24 cellular contexts compared by ENCODE assay signal in the genomic region with DNA sequence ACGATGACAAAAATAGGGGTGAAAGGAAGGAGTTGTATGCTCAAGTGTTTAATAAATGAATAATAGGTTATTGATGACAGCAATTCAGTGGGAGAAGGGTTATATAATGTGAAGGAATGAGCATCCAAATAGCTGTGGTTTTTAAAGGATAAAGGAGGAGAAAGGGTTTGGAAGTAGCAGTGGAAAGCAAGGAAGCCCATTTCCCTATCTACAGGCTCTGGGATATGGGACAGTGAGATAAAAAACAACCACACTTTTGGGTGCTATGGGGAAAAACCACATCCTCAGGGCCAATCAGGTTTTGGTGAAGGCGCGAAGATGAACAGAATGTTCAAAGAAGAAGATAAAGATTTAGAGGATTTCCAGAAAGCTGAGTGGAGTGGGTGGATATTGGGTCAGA.
"Had no signal": no experiment of that assay in that cellular context is flagged by ENCODE, and none has a peak within 500 bp of the region (broad histone marks: within the 10 kb centered on the region; RNA-seq: fewer than 3 reads in every experiment).

No MANE protein-coding gene starts in this region.

- H3K4me1 Mint-ChIP-seq: memory B cell had no signal

- H3K4me3 Mint-ChIP-seq: effector memory CD8-positive, alpha-beta T cell; memory B cell; naive thymus-derived CD8-positive, alpha-beta T cell; nephron progenitor cell; stimulated activated naive B cell treated with anti-CD40 and anti-IgM and Interleukin-4, amounts not matched to agents 10 μg/mL and 1 μg/mL and 100 μg/mL, for 72 hours; stimulated activated naive CD8-positive, alpha-beta T cell treated with anti-CD3 and anti-CD28 coated beads, Interleukin-15, Interleukin-2, amounts not matched to agents 100 ng/mL and 50 ng/mL, for 24 hours had no signal

- H3K4me1 ChIP-seq: lower lobe of right lung had no signal

- H3K27me3 ChIP-seq: gastrocnemius medialis, ovary, sigmoid colon, spleen, tibial nerve had no signal

- H3K36me3 ChIP-seq: gastrocnemius medialis, lower lobe of right lung, ovary, sigmoid colon, spleen, thoracic aorta, tibial nerve had no signal

- ATAC-seq: effector memory CD8-positive, alpha-beta T cell; gastrocnemius medialis; left ventricle myocardium superior; lower lobe of right lung; naive thymus-derived CD8-positive, alpha-beta T cell; psoas muscle; right cardiac atrium; stimulated activated naive B cell treated with anti-CD40 and anti-IgM and Interleukin-4, amounts not matched to agents 10 μg/mL and 1 μg/mL and 100 μg/mL, for 72 hours had no signal

- H3K27me3 Mint-ChIP-seq: effector memory CD8-positive, alpha-beta T cell; memory B cell; naive thymus-derived CD8-positive, alpha-beta T cell; stimulated activated naive B cell treated with anti-CD40 and anti-IgM and Interleukin-4, amounts not matched to agents 10 μg/mL and 1 μg/mL and 100 μg/mL, for 72 hours; stimulated activated naive CD8-positive, alpha-beta T cell treated with anti-CD3 and anti-CD28 coated beads, Interleukin-15, Interleukin-2, amounts not matched to agents 100 ng/mL and 50 ng/mL, for 24 hours had no signal

- H3K9me3 ChIP-seq: ovary had no signal

- H3K27ac Mint-ChIP-seq: memory B cell; nephron progenitor cell; stimulated activated naive B cell treated with anti-CD40 and anti-IgM and Interleukin-4, amounts not matched to agents 10 μg/mL and 1 μg/mL and 100 μg/mL, for 72 hours; stimulated activated naive CD8-positive, alpha-beta T cell treated with anti-CD3 and anti-CD28 coated beads, Interleukin-15, Interleukin-2, amounts not matched to agents 100 ng/mL and 50 ng/mL, for 24 hours had no signal

- H3K27ac ChIP-seq: coronary artery, lower lobe of right lung, ovary, psoas muscle, spleen, thoracic aorta, tibial nerve had no signal

- H3K4me3 ChIP-seq: coronary artery, gastrocnemius medialis, lower lobe of right lung, ovary, psoas muscle, sigmoid colon, skin epidermis, spleen, thoracic aorta, tibial nerve had no signal

- DNase-seq: dermis blood vessel endothelial cell; effector memory CD8-positive, alpha-beta T cell; foreskin fibroblast; gastrocnemius medialis; left ventricle myocardium superior; lower lobe of right lung; midbrain; naive thymus-derived CD8-positive, alpha-beta T cell; nephron progenitor cell; occipital lobe; ovary; posterior cingulate gyrus; psoas muscle; right cardiac atrium; sigmoid colon; spleen; stimulated activated CD4-positive, alpha-beta T cell treated with anti-CD3 and anti-CD28 coated beads, Interleukin-4, amount 100 ng/mL, for 4 hours; stimulated activated naive B cell treated with anti-CD40 and anti-IgM and Interleukin-4, amounts not matched to agents 10 μg/mL and 1 μg/mL and 100 μg/mL, for 72 hours had no signal
